In genomic region chr9:125176632-125177031, GRCh38 we compare ENCODE assay signal across 1 cellular context.
TF ChIP-seq lines count a peak whose summit lies in the region.

No MANE protein-coding gene starts in this region.

TF ChIP-seq in GM23338, 12 proteins besides CTCF, POLR2A, EP300 and RAD21 (continued from another document):
- TF ChIP-seq REST (IDR thresholded peaks at IDR 0.05; ENCODE audit: unreplicated experiment) (no peak), ZNF331 (CRISPR knock-in tag; IDR thresholded peaks at IDR 0.05; ENCODE audit: low read depth) (no peak), NANOG (IDR thresholded peaks at IDR 0.05; ENCODE audit: borderline replicate concordance) (no peak)
